8 cellular contexts compared by ENCODE assay signal in the genomic region with DNA sequence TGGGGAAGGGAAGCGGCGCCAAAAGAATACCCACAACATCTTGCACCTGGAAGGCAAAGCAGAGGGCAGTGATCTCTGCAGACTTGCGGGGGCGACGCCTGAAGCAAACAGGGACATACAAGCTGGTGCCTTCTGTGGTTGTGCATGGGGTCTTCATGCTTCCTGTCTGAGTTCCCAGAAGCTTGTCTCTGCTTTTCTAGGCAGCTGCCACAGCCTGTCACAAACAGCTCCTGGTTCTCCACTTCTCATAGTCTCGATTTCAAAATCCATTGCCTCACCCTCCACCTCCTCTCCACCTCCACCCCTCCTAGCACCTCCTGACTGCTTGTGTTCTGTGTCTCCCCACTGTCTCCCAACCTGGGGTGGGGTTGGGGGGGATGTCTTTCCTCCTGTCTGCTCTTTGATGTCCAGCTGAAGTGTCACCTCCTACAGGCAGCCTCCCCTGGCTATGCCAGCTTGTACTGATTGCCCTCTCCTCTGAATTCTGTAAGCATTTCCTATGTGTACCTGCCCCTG. TPM values are rescaled to one million over a fixed set of nuclear protein-coding genes. Genes with fewer than 3 reads are reported as not detected.
DNase-seq lines count a peak whose midpoint lies in the region; ATAC-seq and TF ChIP-seq lines count a peak whose summit lies in the region.

No MANE protein-coding gene starts in this region.

- no peak overlapping the region for H3K9ac ChIP-seq in SK-N-MC (ENCODE audit: insufficient read length)

- intact Hi-C loops in cardiac septum (cut with DNase I) = loop anchor here (5.0 to 10.0 kb wide), 2 partner anchors 34 to 92 kb away; no protein-coding TSS in a partner anchor
- intact Hi-C loops in left ventricle myocardium superior (cut with micrococcal nuclease) = no loop called here
- intact Hi-C loops in upper lobe of right lung (cut with DNase I) = no loop called here

- TF ChIP-seq CTCF in kidney epithelial cell (IDR thresholded peaks at IDR 0.05; ENCODE audit: insufficient read depth, low read length, poor library complexity, severe bottlenecking) (no peak), upper lobe of right lung (IDR thresholded peaks at IDR 0.05) (no peak)

- DNase-seq in cardiac septum (ENCODE audit: low spot score) (peak; percentile 68), left ventricle myocardium superior (no peak), SK-N-MC (ENCODE audit: low read depth, low spot score) (no peak), kidney epithelial cell (ENCODE audit: low read depth) (no peak), upper lobe of right lung (no peak), dermis blood vessel endothelial cell (no peak)

- H3K9me3 ChIP-seq in SK-N-MC (ENCODE audit: low read depth, low read length) (peaks cover 10% of the 10 kb centered on the region; the same call in 1 of the 2 replicates), upper lobe of right lung (no peaks in the 10 kb centered on the region)

- H3K27me3 ChIP-seq in kidney epithelial cell (ENCODE audit: control insufficient read depth, insufficient read depth, low read length) (peaks cover 3% of the 10 kb centered on the region), upper lobe of right lung (no peaks in the 10 kb centered on the region)

- H3K27ac ChIP-seq in SK-N-MC (no peak overlapping the region; the same call in 1 of the 2 replicates), upper lobe of right lung (no peak overlapping the region)

- H3K4me3 ChIP-seq in SK-N-MC (peak overlapping the region; percentile 23; the same call in 1 of the 2 replicates), kidney epithelial cell (ENCODE audit: low read depth, low read length) (peak overlapping the region; percentile 29), upper lobe of right lung (peak overlapping the region; percentile 58)

- peaks cover 35% of the 10 kb centered on the region for H3K4me1 ChIP-seq in upper lobe of right lung

- H3K36me3 ChIP-seq in SK-N-MC (ENCODE audit: insufficient read depth, low read length) (no peaks in the 10 kb centered on the region; the same call in 1 of the 2 replicates), kidney epithelial cell (ENCODE audit: control insufficient read depth, insufficient read depth, low read length) (no peaks in the 10 kb centered on the region), upper lobe of right lung (no peaks in the 10 kb centered on the region)

- ATAC-seq in left ventricle myocardium superior = no peak
- peak; percentile 30 for ATAC-seq in upper lobe of right lung
- no peak for ATAC-seq in GM19455 (IDR thresholded peaks at IDR 0.05; ENCODE audit: unreplicated experiment)
- no peak for ATAC-seq in HG02981 (IDR thresholded peaks at IDR 0.05; ENCODE audit: unreplicated experiment)

RNA-seq across cellular contexts. Expression of a gene that starts 1.7 kb away (rescaled TPM):
- total RNA-seq in cardiac septum (not detected), left ventricle myocardium superior (not detected), kidney epithelial cell (1.4 and 2.9 TPM in 2 replicates), upper lobe of right lung (not detected), dermis blood vessel endothelial cell (0.17 TPM in 1 of 2 replicates, not detected in the other)

RNA-seq across cellular contexts. Expression of a gene that starts 28.8 kb away (rescaled TPM):
- total RNA-seq in cardiac septum (31.6 TPM), left ventricle myocardium superior (24.9 TPM), kidney epithelial cell (42.2 and 59.4 TPM in 2 replicates), upper lobe of right lung (71.5 TPM), dermis blood vessel endothelial cell (27.2 and 28.4 TPM in 2 replicates)
